Comparison of ENCODE assay signal across 12 cellular contexts in genomic region chr19:54221947-54222346, GRCh38. TPM values are rescaled to one million over a fixed set of nuclear protein-coding genes. Genes with fewer than 3 reads are reported as not detected.
"Had no signal": no experiment of that assay in that cellular context is flagged by ENCODE, and none has a peak within 500 bp of the region (broad histone marks: within the 10 kb centered on the region; RNA-seq: fewer than 3 reads in every experiment).

No MANE protein-coding gene starts in this region.

RNA-seq across cellular contexts. Expression of gene LILRB3, which starts 0.9 kb away (rescaled TPM):
- total RNA-seq: activated CD8-positive, alpha-beta memory T cell treated with anti-CD3 and anti-CD28 coated beads for 36 hours; activated naive CD4-positive, alpha-beta T cell treated with anti-CD3 and anti-CD28 coated beads for 36 hours; activated naive CD8-positive, alpha-beta T cell treated with anti-CD3 and anti-CD28 coated beads for 36 hours; dermis microvascular lymphatic vessel endothelial cell; endothelial cell of umbilical vein; fibroblast of lung; fibroblast of villous mesenchyme; glomerular endothelial cell; WTC11 had no signal

RNA-seq across cellular contexts. Expression of gene LILRA6, which starts 20.6 kb away (rescaled TPM):
- total RNA-seq: activated CD8-positive, alpha-beta memory T cell treated with anti-CD3 and anti-CD28 coated beads for 36 hours; activated CD8-positive, alpha-beta memory T cell treated with anti-CD3 and anti-CD28 coated beads, Interleukin-2, amount 10 ng/mL, durations not matched to agents 7 days and 5 days; activated naive CD4-positive, alpha-beta T cell treated with anti-CD3 and anti-CD28 coated beads for 36 hours; activated naive CD8-positive, alpha-beta T cell treated with anti-CD3 and anti-CD28 coated beads for 36 hours; activated T-helper 2 cell treated with anti-CD3 and anti-CD28 coated beads, Interferon-gamma antibody, Interleukin-2, Interleukin-4, amounts not matched to agents 10 μg/mL and 5 μg/mL and 100 μg/mL, durations not matched to agents 14 hours and 24 hours and 36 hours; body of pancreas; dermis microvascular lymphatic vessel endothelial cell; endothelial cell of umbilical vein; fibroblast of lung; fibroblast of villous mesenchyme; glomerular endothelial cell; WTC11 had no signal
